In the genomic region with DNA sequence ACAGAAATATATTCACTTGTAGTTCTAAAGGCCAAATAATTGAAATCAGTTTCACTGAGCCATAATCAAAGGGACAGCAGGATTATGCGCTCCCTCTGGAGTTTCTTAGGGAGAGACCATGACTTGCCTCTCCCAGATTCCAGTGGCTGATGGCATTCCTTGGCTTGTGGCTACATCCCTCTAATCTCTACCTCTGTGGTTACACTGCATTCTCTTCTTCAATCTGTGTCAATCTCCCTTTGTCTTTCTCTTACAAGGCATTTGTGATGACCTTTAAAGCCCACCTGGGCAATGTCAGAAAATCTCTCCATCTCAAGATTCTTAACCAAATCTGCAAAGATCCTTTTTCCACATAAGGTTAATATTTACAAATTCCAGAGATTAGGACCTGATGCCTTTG, we compare ENCODE assay signal across 19 cellular contexts.
"Had no signal": no experiment of that assay in that cellular context is flagged by ENCODE, and none has a peak within 500 bp of the region (broad histone marks: within the 10 kb centered on the region; RNA-seq: fewer than 3 reads in every experiment).

No MANE protein-coding gene starts in this region.

- H3K4me1 ChIP-seq: sigmoid colon, testis, vagina had no signal

- H3K27ac ChIP-seq: coronary artery, sigmoid colon, testis, vagina had no signal

- H3K27me3 Mint-ChIP-seq: activated naive CD8-positive, alpha-beta T cell; activated T-helper 17 cell treated with anti-CD3 and anti-CD28 coated beads, Interleukin-2, amount 50 U/mL, for 72 hours had no signal

- H3K9me3 Mint-ChIP-seq: activated T-helper 17 cell treated with anti-CD3 and anti-CD28 coated beads, Interleukin-2, amount 50 U/mL, for 72 hours; natural killer cell had no signal

- H3K9me3 ChIP-seq: testis, vagina had no signal

- H3K4me3 Mint-ChIP-seq: activated naive CD8-positive, alpha-beta T cell; activated T-helper 17 cell treated with anti-CD3 and anti-CD28 coated beads, Interleukin-2, amount 50 U/mL, for 72 hours; natural killer cell had no signal

- H3K36me3 Mint-ChIP-seq: activated naive CD8-positive, alpha-beta T cell; natural killer cell had no signal

- ATAC-seq: left lobe of liver had no signal

- H3K27ac Mint-ChIP-seq: activated naive CD8-positive, alpha-beta T cell; activated T-helper 17 cell treated with anti-CD3 and anti-CD28 coated beads, Interleukin-2, amount 50 U/mL, for 72 hours; natural killer cell had no signal

- H3K27me3 ChIP-seq: sigmoid colon, testis, vagina had no signal

- H3K36me3 ChIP-seq: sigmoid colon, vagina had no signal

- DNase-seq: activated CD4-positive, alpha-beta T cell treated with anti-CD3 and anti-CD28 coated beads for 1 hour; activated T-cell treated with anti-CD3 and anti-CD28 coated beads, Interleukin-2, amount 50 U/mL, for 1 hour; amygdala; cerebellar nuclear complex; erythroblast; foreskin fibroblast; natural killer cell; retina; sigmoid colon; stimulated activated CD4-positive, alpha-beta T cell treated with anti-CD3 and anti-CD28 coated beads, Interleukin-4, amount 100 ng/mL, for 1 hour; stimulated activated naive CD4-positive, alpha-beta T cell; testis; trophoblast cell had no signal

- H3K4me3 ChIP-seq: coronary artery, lung, sigmoid colon, testis, vagina had no signal
